In the genomic region with DNA sequence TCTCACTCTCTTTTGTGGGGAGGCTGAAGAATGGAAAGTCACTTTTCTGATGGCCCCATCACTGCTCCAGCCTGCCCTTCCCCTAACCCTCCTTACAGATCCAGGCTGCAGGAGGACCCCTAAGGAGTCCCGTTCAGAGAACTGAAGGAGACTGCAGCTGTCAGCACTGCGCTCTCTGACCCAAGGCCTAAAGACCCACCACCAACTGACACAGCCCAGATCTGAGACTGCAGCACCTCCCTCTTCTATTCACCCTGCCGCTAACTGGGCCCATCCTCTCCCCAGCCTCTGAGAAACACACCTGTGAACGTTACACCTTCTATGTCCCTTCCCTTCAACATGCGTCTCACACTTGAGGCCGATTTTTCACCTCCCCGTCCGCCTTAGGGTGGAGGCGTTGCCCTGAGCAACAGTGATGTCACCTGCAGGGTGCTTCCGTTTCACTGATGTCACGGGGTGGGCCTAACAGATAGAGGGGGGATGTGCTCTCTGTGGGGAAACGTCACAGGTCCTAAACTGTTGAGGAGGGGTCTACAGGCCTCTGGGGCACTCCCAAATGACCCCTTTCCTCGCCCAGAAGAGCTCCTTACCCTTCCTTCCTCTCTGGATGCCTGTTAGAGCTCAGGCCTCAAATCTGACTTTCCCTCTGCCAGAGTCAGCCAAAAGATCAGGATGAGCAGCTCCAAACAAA, we compare ENCODE assay signal across 9 cellular contexts. TPM values are rescaled to one million over a fixed set of nuclear protein-coding genes. Genes with fewer than 3 reads are reported as not detected.
A peak's percentile ranks its signal among the peaks of the same experiment; 100 is the strongest.
DNase-seq lines count a peak whose midpoint lies in the region; ATAC-seq and TF ChIP-seq lines count a peak whose summit lies in the region.
"Had no signal": no experiment of that assay in that cellular context is flagged by ENCODE, and none has a peak within 500 bp of the region (broad histone marks: within the 10 kb centered on the region; RNA-seq: fewer than 3 reads in every experiment).

No MANE protein-coding gene starts in this region.

- no peak for TF ChIP-seq CTCF in cardiac muscle cell (IDR thresholded peaks at IDR 0.05; ENCODE audit: low read depth, low read length)
- no peak for TF ChIP-seq CTCF in neutrophil (IDR thresholded peaks at IDR 0.05)
- no peak for TF ChIP-seq CTCF in upper lobe of right lung (IDR thresholded peaks at IDR 0.05)
- no peak for TF ChIP-seq CTCF in MM.1S (IDR thresholded peaks at IDR 0.05; ENCODE audit: low read length)
- no peak for TF ChIP-seq CTCF in GM10248 (IDR thresholded peaks at IDR 0.05; ENCODE audit: control extremely low read depth, extremely low read depth, low read depth, missing control alignments)

- H3K4me1 Mint-ChIP-seq in central memory CD8-positive, alpha-beta T cell, result peaks cover 74% of the 10 kb centered on the region

- no peaks in the 10 kb centered on the region for H3K9me2 ChIP-seq in MM.1S (replicated peaks; ENCODE audit: insufficient read depth, low read length)

- peak overlapping the region; percentile 98 for H3K27ac Mint-ChIP-seq in central memory CD8-positive, alpha-beta T cell (ENCODE audit: low read depth)

- H3K4me3 ChIP-seq in cardiac muscle cell (no peak overlapping the region), neutrophil (ENCODE audit: low read depth in 1 of 2, low read length in 1 of 2) (peak overlapping the region; percentile 15 to 88), upper lobe of right lung (no peak overlapping the region), MM.1S (ENCODE audit: low read length) (no peak overlapping the region)
- H3K4me3 ChIP-seq: HAP-1 had no signal

- H3K4me3 Mint-ChIP-seq in central memory CD8-positive, alpha-beta T cell, result peak overlapping the region; percentile 68

- no peak for ATAC-seq in Right ventricle myocardium superior (ENCODE audit: poor library complexity)
- ATAC-seq in central memory CD8-positive, alpha-beta T cell (replicated peaks; ENCODE audit: extremely low read depth, poor library complexity, severe bottlenecking), result peak; percentile 71
- no peak for ATAC-seq in upper lobe of right lung
- ATAC-seq in GM21526 (IDR thresholded peaks at IDR 0.05; ENCODE audit: low FRiP score, unreplicated experiment), result no peak

- CTCF ChIA-PET in GM10248 (lab: Yijun Ruan, JAX), result interaction anchor here (0.7 to 7.2 kb wide), 4 partner anchors 18 to 39 kb away, joined by 3 to 73 read pairs (median 46); partner anchors contain the start of gene CFAP58

- H3K4me2 ChIP-seq in MM.1S (ENCODE audit: low read depth, low read length), result no peak overlapping the region

- intact Hi-C loops in Right ventricle myocardium superior (cut with DNase I) (no loop called here), upper lobe of right lung (cut with DNase I) (no loop called here)

- H3K9me3 ChIP-seq in cardiac muscle cell (ENCODE audit: low read depth) (no peaks in the 10 kb centered on the region), neutrophil (no peaks in the 10 kb centered on the region), upper lobe of right lung (no peaks in the 10 kb centered on the region), MM.1S (replicated peaks; ENCODE audit: insufficient read depth, low read length) (no peaks in the 10 kb centered on the region)
- H3K9me3 ChIP-seq: HAP-1 had no signal

- no peaks in the 10 kb centered on the region for H3K27me3 Mint-ChIP-seq in central memory CD8-positive, alpha-beta T cell

- H3K36me3 ChIP-seq in cardiac muscle cell (no peaks in the 10 kb centered on the region), neutrophil (peaks cover 46% of the 10 kb centered on the region), upper lobe of right lung (peaks cover 4% of the 10 kb centered on the region), MM.1S (replicated peaks; ENCODE audit: insufficient read depth, low read length) (no peaks in the 10 kb centered on the region)
- H3K36me3 ChIP-seq: HAP-1 had no signal

- DNase-seq in cardiac muscle cell (ENCODE audit: low read depth in 1 of 2, low spot score in 1 of 2) (peak in 1 of 2 donors; percentile 47), Right ventricle myocardium superior (no peak), upper lobe of right lung (no peak), MM.1S (no peak), GM10248 (ENCODE audit: extremely low spot score) (no peak)
- peak; percentile 46 to 87 for DNase-seq in central memory CD8-positive, alpha-beta T cell (ENCODE audit: low spot score in 2 of 2)

- H3K27ac ChIP-seq in cardiac muscle cell (peak overlapping the region; percentile 84), neutrophil (peak overlapping the region; percentile 99), upper lobe of right lung (peak overlapping the region; percentile 44), MM.1S (ENCODE audit: low read length) (no peak overlapping the region)

- H3F3A ChIP-seq in MM.1S (ENCODE audit: insufficient read depth, low read length), result peaks cover 15% of the 10 kb centered on the region

- H4K20me1 ChIP-seq in MM.1S (ENCODE audit: insufficient read depth, low read length), result no peaks in the 10 kb centered on the region

- no peaks in the 10 kb centered on the region for H3K27me3 ChIP-seq in cardiac muscle cell
- H3K27me3 ChIP-seq in neutrophil, result no peaks in the 10 kb centered on the region
- H3K27me3 ChIP-seq in upper lobe of right lung, result no peaks in the 10 kb centered on the region
- H3K27me3 ChIP-seq in MM.1S (replicated peaks; ENCODE audit: insufficient read depth, low read length), result no peaks in the 10 kb centered on the region

- peaks cover 72% of the 10 kb centered on the region for H3K4me1 ChIP-seq in cardiac muscle cell (ENCODE audit: low read depth)
- peaks cover 88 to 89% of the 10 kb centered on the region in 2 experiments for H3K4me1 ChIP-seq in neutrophil (ENCODE audit: control insufficient read depth in 1 of 2, insufficient read depth in 1 of 2, low read depth in 1 of 2, low read length in 1 of 2)
- H3K4me1 ChIP-seq in upper lobe of right lung, result peaks cover 82% of the 10 kb centered on the region
- no peaks in the 10 kb centered on the region; the same call in 1 of the 2 replicates for H3K4me1 ChIP-seq in MM.1S (ENCODE audit: low read length)

- no peak overlapping the region for H2AFZ ChIP-seq in MM.1S (ENCODE audit: low read length)

- peaks cover 45% of the 10 kb centered on the region for H3K36me3 Mint-ChIP-seq in central memory CD8-positive, alpha-beta T cell (ENCODE audit: insufficient read depth)

- H3K79me2 ChIP-seq in MM.1S (ENCODE audit: low read length), result peaks cover 93% of the 10 kb centered on the region

- H3K9ac ChIP-seq in MM.1S (ENCODE audit: low read length), result no peak overlapping the region

- H3K9me3 Mint-ChIP-seq in central memory CD8-positive, alpha-beta T cell, result no peaks in the 10 kb centered on the region

- POLR2A ChIA-PET in GM10248 (lab: Yijun Ruan, JAX), result no interaction called here

RNA-seq across cellular contexts. Expression of gene ITPRIP, which starts 5.1 kb away (rescaled TPM):
- total RNA-seq in cardiac muscle cell (12.7 and 19.0 TPM in 2 replicates), Right ventricle myocardium superior (29.1 TPM), upper lobe of right lung (34.4 TPM)
- polyA plus RNA-seq in cardiac muscle cell, result 20.1 and 23.3 TPM in 2 replicates

RNA-seq across cellular contexts. Expression of gene CFAP58, which starts 20.5 kb away (rescaled TPM):
- 0.99 and 1.9 TPM in 2 replicates for total RNA-seq in cardiac muscle cell
- 1.1 and 1.4 TPM in 2 replicates for polyA plus RNA-seq in cardiac muscle cell
- 2.2 TPM for total RNA-seq in Right ventricle myocardium superior
- 0.14 TPM for total RNA-seq in upper lobe of right lung

Comparison
In these comparisons a context has a peak if more than half of its experiments do, and no peak if none do; other contexts are left out.
1. DNase-seq: peak in central memory CD8-positive, alpha-beta T cell (2 of 2); none in Right ventricle myocardium superior (single experiment), upper lobe of right lung (single experiment), MM.1S (single experiment) and GM10248 (single experiment).
2. H3K4me3 ChIP-seq: peak in neutrophil (2 of 2); none in cardiac muscle cell (single experiment), upper lobe of right lung (single experiment) and MM.1S (single experiment).